20 cellular contexts compared by ENCODE assay signal in the genomic region with DNA sequence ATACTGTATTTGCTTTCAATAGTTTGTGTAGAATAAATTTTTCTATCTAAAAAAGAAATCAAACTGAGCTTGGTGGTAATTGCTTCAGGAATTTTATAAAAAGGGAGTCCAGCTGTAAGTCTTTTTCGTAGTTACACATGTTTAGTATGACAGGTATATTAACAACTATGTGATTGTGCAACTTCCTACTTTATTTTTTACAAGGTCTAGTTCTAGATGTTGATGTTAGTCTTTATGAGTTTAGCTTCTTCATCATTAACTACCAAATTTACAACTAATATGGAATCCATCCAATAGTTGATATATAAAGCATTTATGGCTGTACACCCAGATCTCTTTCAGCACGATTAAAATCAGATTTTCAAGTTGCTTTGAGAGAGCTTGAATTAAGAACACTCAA.
"Had no signal": no experiment of that assay in that cellular context is flagged by ENCODE, and none has a peak within 500 bp of the region (broad histone marks: within the 10 kb centered on the region; RNA-seq: fewer than 3 reads in every experiment).

No MANE protein-coding gene starts in this region.

- H3K4me3 ChIP-seq: esophagus squamous epithelium, lower lobe of right lung, prostate gland, right atrium auricular region, sigmoid colon, testis, tibial artery had no signal

- H3K36me3 ChIP-seq: esophagus squamous epithelium, lower lobe of right lung, neutrophil, prostate gland, right atrium auricular region, sigmoid colon, tibial artery had no signal

- ATAC-seq: effector memory CD8-positive, alpha-beta T cell; left ventricle myocardium superior; lower lobe of right lung; natural killer cell; stimulated activated effector memory CD8-positive, alpha-beta T cell treated with anti-CD3 and anti-CD28 coated beads, Interleukin-12 subunit alpha, Interleukin-12 subunit beta, amount 100 ng/mL, for 72 hours had no signal

- DNase-seq: dermis blood vessel endothelial cell; effector memory CD8-positive, alpha-beta T cell; erythroblast; esophagus squamous epithelium; hypothalamus; immature natural killer cell; islet precursor cell; left ventricle myocardium superior; lower lobe of right lung; natural killer cell; sigmoid colon; stimulated activated CD4-positive, alpha-beta T cell treated with anti-CD3 and anti-CD28 coated beads, Interleukin-2, amount 100 ng/mL, for 24 hours; stimulated activated CD4-positive, alpha-beta T cell treated with anti-CD3 and anti-CD28 coated beads, Interleukin-4, amount 100 ng/mL, for 24 hours; stimulated activated naive CD4-positive, alpha-beta T cell treated with Interleukin-2 at 50 U/mL for 16 hours; testis; tibial artery had no signal

- H3K27me3 ChIP-seq: esophagus squamous epithelium, neutrophil, right atrium auricular region, sigmoid colon, testis, tibial artery had no signal

- H3K4me1 ChIP-seq: esophagus squamous epithelium, lower lobe of right lung, prostate gland, testis had no signal

- H3K9me3 ChIP-seq: esophagus squamous epithelium, lower lobe of right lung, neutrophil, prostate gland, right atrium auricular region, sigmoid colon, testis, tibial artery had no signal

- H3K27ac ChIP-seq: esophagus squamous epithelium, lower lobe of right lung, neutrophil, prostate gland, right atrium auricular region, sigmoid colon, testis, tibial artery had no signal
